ENCODE assay signal across 12 cellular contexts in the genomic region with DNA sequence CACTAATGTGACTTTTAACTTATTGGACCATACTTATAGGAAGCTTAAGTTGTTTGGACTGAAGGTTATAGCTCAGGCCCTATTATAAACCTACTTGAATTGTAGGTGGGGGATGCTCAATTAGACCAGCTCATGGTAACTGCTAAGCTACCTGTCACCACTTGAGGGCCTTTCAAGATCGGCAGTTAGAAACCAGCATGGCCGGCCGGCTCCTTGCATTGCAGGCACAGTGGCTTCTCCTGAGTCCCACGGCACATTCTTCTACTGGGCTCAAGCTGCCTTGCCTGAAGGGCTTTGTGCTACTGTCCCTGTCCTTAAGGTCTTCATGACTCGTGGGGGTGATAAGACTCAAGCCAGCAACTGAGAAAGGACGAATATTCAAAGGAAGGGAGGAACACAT.
DNase-seq lines count a peak whose midpoint lies in the region; ATAC-seq and TF ChIP-seq lines count a peak whose summit lies in the region.
"Had no signal": no experiment of that assay in that cellular context is flagged by ENCODE, and none has a peak within 500 bp of the region (broad histone marks: within the 10 kb centered on the region; RNA-seq: fewer than 3 reads in every experiment).

No MANE protein-coding gene starts in this region.

- H3K4me3 ChIP-seq in heart right ventricle (no peak overlapping the region), WERI-Rb-1 (ENCODE audit: low read depth, low read length) (no peak overlapping the region), iPS DF 6.9 (ENCODE audit: low read length) (no peak overlapping the region), upper lobe of right lung (no peak overlapping the region)

- H3K27me3 ChIP-seq in heart right ventricle (no peaks in the 10 kb centered on the region), WERI-Rb-1 (ENCODE audit: insufficient read depth, low read depth, severe bottlenecking) (no peaks in the 10 kb centered on the region), iPS DF 6.9 (ENCODE audit: control insufficient read depth, insufficient read depth, low read length) (no peaks in the 10 kb centered on the region), upper lobe of right lung (no peaks in the 10 kb centered on the region)

- intact Hi-C loops in heart right ventricle (cut with DNase I) (no loop called here), Right ventricle myocardium inferior (cut with DNase I) (no loop called here), upper lobe of right lung (cut with DNase I) (no loop called here)

- H3K27ac ChIP-seq in heart right ventricle (no peak overlapping the region), WERI-Rb-1 (no peak overlapping the region), iPS DF 6.9 (ENCODE audit: low read length) (no peak overlapping the region), upper lobe of right lung (no peak overlapping the region)

- ATAC-seq in heart right ventricle (peak in 1 of 8 donors; percentile 43), Right ventricle myocardium inferior (no peak), upper lobe of right lung (peak; percentile 76), GM18907 (IDR thresholded peaks at IDR 0.05; ENCODE audit: unreplicated experiment) (no peak), HG02588 (IDR thresholded peaks at IDR 0.05; ENCODE audit: unreplicated experiment) (no peak)
- ATAC-seq: esophagus mucosa had no signal

- H3K9me3 ChIP-seq in heart right ventricle (peaks cover 0 to 29% (median 13%) of the 10 kb centered on the region in 11 donors), WERI-Rb-1 (ENCODE audit: severe bottlenecking) (no peaks in the 10 kb centered on the region), iPS DF 6.9 (ENCODE audit: control insufficient read depth, insufficient read depth, low read length) (no peaks in the 10 kb centered on the region), upper lobe of right lung (no peaks in the 10 kb centered on the region)

- peaks cover 0 to 11% (median 0%) of the 10 kb centered on the region in 9 donors for H3K36me3 ChIP-seq in heart right ventricle
- no peaks in the 10 kb centered on the region for H3K36me3 ChIP-seq in WERI-Rb-1
- no peaks in the 10 kb centered on the region; the same call in 1 of the 2 replicates for H3K36me3 ChIP-seq in iPS DF 6.9 (ENCODE audit: control insufficient read depth, insufficient read depth, low read length)
- no peaks in the 10 kb centered on the region for H3K36me3 ChIP-seq in upper lobe of right lung

- DNase-seq in heart right ventricle = no peak
- DNase-seq in Right ventricle myocardium inferior (ENCODE audit: missing footprints) = no peak
- DNase-seq in WERI-Rb-1 = peak; percentile 73
- peak; percentile 39 for DNase-seq in iPS DF 6.9 (ENCODE audit: low read depth, low spot score)
- DNase-seq in upper lobe of right lung = no peak
- no peak for DNase-seq in stimulated activated naive CD4-positive, alpha-beta T cell (lab: John Stamatoyannopoulos, UW)
- DNase-seq: activated effector memory CD4-positive, alpha-beta T cell treated with anti-CD3 and anti-CD28 coated beads, Interleukin-2, amount 50 U/mL, for 16 hours; naive B cell; NCI-H1436 had no signal

- peak in 6 of 9 donors; percentile 15 to 44 (median 36) for TF ChIP-seq CTCF in heart right ventricle (IDR thresholded peaks at IDR 0.05)
- peak; percentile 76 for TF ChIP-seq CTCF in WERI-Rb-1 (IDR thresholded peaks at IDR 0.05; ENCODE audit: low read depth, low read length)
- TF ChIP-seq CTCF in upper lobe of right lung (IDR thresholded peaks at IDR 0.05) = no peak

- H3K4me1 ChIP-seq in heart right ventricle (peaks cover 10 to 37% (median 27%) of the 10 kb centered on the region in 9 donors), iPS DF 6.9 (ENCODE audit: control insufficient read depth, insufficient read depth, low read length) (no peaks in the 10 kb centered on the region; the same call in 1 of the 2 replicates), upper lobe of right lung (peaks cover 11% of the 10 kb centered on the region)

- WGBS in heart right ventricle, 2 donors = 67 to 73% methylated on average over 6 of the region's 6 CpGs
- WGBS in iPS DF 6.9 (ENCODE audit: insufficient coverage, insufficient read length) = no CpG with 5 or more reads among the region's 6 CpGs

Comparison
In these comparisons a context has a peak if more than half of its experiments do, and no peak if none do; other contexts are left out.
1. DNase-seq: peak in WERI-Rb-1 (single experiment) and iPS DF 6.9 (single experiment); none in heart right ventricle (0 of 2), Right ventricle myocardium inferior (single experiment), upper lobe of right lung (single experiment) and stimulated activated naive CD4-positive, alpha-beta T cell (0 of 6).